Comparison of ENCODE assay signal across 19 cellular contexts in genomic region chr14:75155159-75155558, GRCh38. TPM values are rescaled to one million over a fixed set of nuclear protein-coding genes. Genes with fewer than 3 reads are reported as not detected.
A peak's percentile ranks its signal among the peaks of the same experiment; 100 is the strongest.
DNase-seq lines count a peak whose midpoint lies in the region; ATAC-seq and TF ChIP-seq lines count a peak whose summit lies in the region.
"Had no signal": no experiment of that assay in that cellular context is flagged by ENCODE, and none has a peak within 500 bp of the region (broad histone marks: within the 10 kb centered on the region; RNA-seq: fewer than 3 reads in every experiment).

No MANE protein-coding gene starts in this region.

- H3K27ac Mint-ChIP-seq in CD4-positive, alpha-beta T cell = peak overlapping the region; percentile 42
- no peak overlapping the region for H3K27ac Mint-ChIP-seq in activated CD8-positive, alpha-beta T cell treated with anti-CD3 and anti-CD28 coated beads, Interleukin-2, amount 10 ng/mL, durations not matched to agents 7 days and 5 days
- peak overlapping the region in 2 of 9 donors; percentile 21 to 67 for H3K27ac Mint-ChIP-seq in naive thymus-derived CD4-positive, alpha-beta T cell
- H3K27ac Mint-ChIP-seq in nephron progenitor cell = no peak overlapping the region
- H3K27ac Mint-ChIP-seq: HFFc6 had no signal

- no peak overlapping the region for H3K4me3 ChIP-seq in naive thymus-derived CD4-positive, alpha-beta T cell (ENCODE audit: low read length)

- no peak for TF ChIP-seq CTCF in CD4-positive, alpha-beta T cell (IDR thresholded peaks at IDR 0.05)
- no peak for TF ChIP-seq CTCF in nephron progenitor cell (IDR thresholded peaks at IDR 0.05)

- POLR2A ChIA-PET in CD4-positive, alpha-beta T cell (lab: Charles Lee) = no interaction called here
- POLR2A ChIA-PET in activated CD8-positive, alpha-beta T cell treated with anti-CD3 and anti-CD28 coated beads, Interleukin-2, amount 10 ng/mL, durations not matched to agents 7 days and 5 days (lab: Charles Lee) = no interaction called here
- POLR2A ChIA-PET in naive thymus-derived CD4-positive, alpha-beta T cell (lab: Charles Lee) = interaction anchor here (0.5 to 1.1 kb wide), 4 partner anchors 13 to 137 kb away, joined by 4 to 7 read pairs (median 5); no protein-coding TSS in a partner anchor

- intact Hi-C loops in CD4-positive, alpha-beta T cell (cut with DNase I, micrococcal nuclease) = loop anchor here in 1 of 2 experiments (5.0 kb wide), 1 partner anchor 92 kb away; no protein-coding TSS in a partner anchor
- intact Hi-C loops in naive thymus-derived CD4-positive, alpha-beta T cell (cut with micrococcal nuclease) = no loop called here

- H3K9me3 ChIP-seq in CD4-positive, alpha-beta T cell (ENCODE audit: control insufficient read depth, low read length) = no peaks in the 10 kb centered on the region
- no peaks in the 10 kb centered on the region for H3K9me3 ChIP-seq in naive thymus-derived CD4-positive, alpha-beta T cell (ENCODE audit: control insufficient read depth in 2 of 3, low read length in 3 of 3)
- H3K9me3 ChIP-seq: BE2C had no signal

- H3K4me3 Mint-ChIP-seq in CD4-positive, alpha-beta T cell = no peak overlapping the region
- no peak overlapping the region for H3K4me3 Mint-ChIP-seq in activated CD8-positive, alpha-beta T cell treated with anti-CD3 and anti-CD28 coated beads, Interleukin-2, amount 10 ng/mL, durations not matched to agents 7 days and 5 days
- H3K4me3 Mint-ChIP-seq in naive thymus-derived CD4-positive, alpha-beta T cell = no peak overlapping the region
- H3K4me3 Mint-ChIP-seq in nephron progenitor cell = no peak overlapping the region
- H3K4me3 Mint-ChIP-seq: HFFc6 had no signal

- no peaks in the 10 kb centered on the region for H3K27me3 ChIP-seq in CD4-positive, alpha-beta T cell (ENCODE audit: control insufficient read depth, insufficient read depth, low read length)
- no peaks in the 10 kb centered on the region for H3K27me3 ChIP-seq in naive thymus-derived CD4-positive, alpha-beta T cell (ENCODE audit: control insufficient read depth in 2 of 2, insufficient read depth in 2 of 2, low read length in 2 of 2)
- H3K27me3 ChIP-seq: BE2C had no signal

- peaks cover 45% of the 10 kb centered on the region for H3K36me3 Mint-ChIP-seq in CD4-positive, alpha-beta T cell (ENCODE audit: low read depth)
- H3K36me3 Mint-ChIP-seq in activated CD8-positive, alpha-beta T cell treated with anti-CD3 and anti-CD28 coated beads, Interleukin-2, amount 10 ng/mL, durations not matched to agents 7 days and 5 days (ENCODE audit: low read depth) = peaks cover 24% of the 10 kb centered on the region
- peaks cover 0 to 16% (median 10%) of the 10 kb centered on the region in 5 donors for H3K36me3 Mint-ChIP-seq in naive thymus-derived CD4-positive, alpha-beta T cell
- peaks cover 26% of the 10 kb centered on the region for H3K36me3 Mint-ChIP-seq in nephron progenitor cell (ENCODE audit: low read depth)

- no peaks in the 10 kb centered on the region for H3K9me3 Mint-ChIP-seq in CD4-positive, alpha-beta T cell
- no peaks in the 10 kb centered on the region for H3K9me3 Mint-ChIP-seq in activated CD8-positive, alpha-beta T cell treated with anti-CD3 and anti-CD28 coated beads, Interleukin-2, amount 10 ng/mL, durations not matched to agents 7 days and 5 days (ENCODE audit: insufficient read depth)
- H3K9me3 Mint-ChIP-seq in naive thymus-derived CD4-positive, alpha-beta T cell = no peaks in the 10 kb centered on the region
- no peaks in the 10 kb centered on the region for H3K9me3 Mint-ChIP-seq in nephron progenitor cell
- H3K9me3 Mint-ChIP-seq: HFFc6 had no signal

- H3K4me1 ChIP-seq in naive thymus-derived CD4-positive, alpha-beta T cell (ENCODE audit: control insufficient read depth in 2 of 2, insufficient read depth in 2 of 2, low read length in 2 of 2) = peaks cover 8 to 18% of the 10 kb centered on the region in 2 donors

- DNase-seq in activated CD4-positive, CD25-positive, alpha-beta regulatory T cell treated with anti-CD3 and anti-CD28 coated beads, Interleukin-2, amount 50 U/mL, for 72 hours = no peak
- DNase-seq in CD4-positive, alpha-beta T cell = no peak
- no peak for DNase-seq in activated CD8-positive, alpha-beta T cell treated with anti-CD3 and anti-CD28 coated beads, Interleukin-2, amount 10 ng/mL, durations not matched to agents 7 days and 5 days
- DNase-seq in naive thymus-derived CD4-positive, alpha-beta T cell = no peak
- DNase-seq in nephron progenitor cell (no peak), DMS 273 treated with DMSO at 0.1 percent for 48 hours (lab: John Stamatoyannopoulos, UW) (no peak)
- DNase-seq in effector CD8-positive, alpha-beta T cell (lab: John Stamatoyannopoulos, UW) = no peak
- DNase-seq: BE2C, DMS153, HFFc6, KBM-7, NCI-H1436 treated with DMSO at 0.1 percent for 48 hours, NCI-H2029 treated with DMSO at 0.1 percent for 48 hours, NCI-H2171 treated with DMSO at 0.1 percent for 48 hours, NCI-H446 treated with DMSO at 0.1 percent for 48 hours, NCI-H748 treated with DMSO at 0.1 percent for 48 hours, OCI-M1 had no signal

- no peaks in the 10 kb centered on the region for H3K27me3 Mint-ChIP-seq in CD4-positive, alpha-beta T cell
- H3K27me3 Mint-ChIP-seq in activated CD8-positive, alpha-beta T cell treated with anti-CD3 and anti-CD28 coated beads, Interleukin-2, amount 10 ng/mL, durations not matched to agents 7 days and 5 days (ENCODE audit: low read depth) = no peaks in the 10 kb centered on the region
- no peaks in the 10 kb centered on the region for H3K27me3 Mint-ChIP-seq in naive thymus-derived CD4-positive, alpha-beta T cell
- H3K27me3 Mint-ChIP-seq in nephron progenitor cell (ENCODE audit: low read depth, poor library complexity) = no peaks in the 10 kb centered on the region

- CTCF ChIA-PET in CD4-positive, alpha-beta T cell (lab: Charles Lee) = interaction anchor here (2.5 kb wide), 1 partner anchor 13 kb away, joined by 8 read pairs; no protein-coding TSS in a partner anchor
- CTCF ChIA-PET in activated CD8-positive, alpha-beta T cell treated with anti-CD3 and anti-CD28 coated beads, Interleukin-2, amount 10 ng/mL, durations not matched to agents 7 days and 5 days (lab: Charles Lee) = interaction anchor here (1.3 kb wide), 1 partner anchor 14 kb away, joined by 4 read pairs; no protein-coding TSS in a partner anchor
- CTCF ChIA-PET in naive thymus-derived CD4-positive, alpha-beta T cell (lab: Charles Lee) = no interaction called here

- H3K27ac ChIP-seq in CD4-positive, alpha-beta T cell (ENCODE audit: low read depth, low read length) = no peak overlapping the region
- no peak overlapping the region for H3K27ac ChIP-seq in naive thymus-derived CD4-positive, alpha-beta T cell (ENCODE audit: low read depth, low read length)
- H3K27ac ChIP-seq: 22Rv1 had no signal

- H3K4me1 Mint-ChIP-seq in CD4-positive, alpha-beta T cell (ENCODE audit: low read depth) = peaks cover 58% of the 10 kb centered on the region
- peaks cover 46% of the 10 kb centered on the region for H3K4me1 Mint-ChIP-seq in activated CD8-positive, alpha-beta T cell treated with anti-CD3 and anti-CD28 coated beads, Interleukin-2, amount 10 ng/mL, durations not matched to agents 7 days and 5 days (ENCODE audit: low read depth)
- peaks cover 34 to 66% (median 56%) of the 10 kb centered on the region in 7 donors for H3K4me1 Mint-ChIP-seq in naive thymus-derived CD4-positive, alpha-beta T cell
- H3K4me1 Mint-ChIP-seq in nephron progenitor cell = no peaks in the 10 kb centered on the region

- peak; percentile 38 to 60 for ATAC-seq in activated CD4-positive, CD25-positive, alpha-beta regulatory T cell treated with anti-CD3 and anti-CD28 coated beads, Interleukin-2, amount 50 U/mL, for 24 hours
- ATAC-seq in CD4-positive, alpha-beta T cell (ENCODE audit: poor library complexity) = no peak
- peak; percentile 30 for ATAC-seq in activated CD8-positive, alpha-beta T cell treated with anti-CD3 and anti-CD28 coated beads, Interleukin-2, amount 10 ng/mL, durations not matched to agents 7 days and 5 days
- peak; percentile 34 for ATAC-seq in naive thymus-derived CD4-positive, alpha-beta T cell

- peaks cover 0 to 12% (median 7%) of the 10 kb centered on the region in 3 experiments for H3K36me3 ChIP-seq in naive thymus-derived CD4-positive, alpha-beta T cell (ENCODE audit: control insufficient read depth in 2 of 3, insufficient read depth in 3 of 3, low read length in 3 of 3)

RNA-seq across cellular contexts. Expression of gene TMED10, which starts 21.3 kb away (rescaled TPM):
- 100 to 1,000 TPM; 153 to 156 TPM for total RNA-seq in CD4-positive, alpha-beta T cell
- 100 to 1,000 TPM; 177 to 188 TPM for total RNA-seq in activated CD8-positive, alpha-beta T cell treated with anti-CD3 and anti-CD28 coated beads, Interleukin-2, amount 10 ng/mL, durations not matched to agents 7 days and 5 days
- 100 to 1,000 TPM; 155 to 233 (median 171) TPM for total RNA-seq in naive thymus-derived CD4-positive, alpha-beta T cell
- polyA plus RNA-seq in naive thymus-derived CD4-positive, alpha-beta T cell = 100 to 1,000 TPM; 204 to 245 TPM

RNA-seq across cellular contexts. Expression of gene NEK9, which starts 28.3 kb away (rescaled TPM):
- 10 to 100 TPM; 53.5 to 54.1 TPM for total RNA-seq in CD4-positive, alpha-beta T cell
- total RNA-seq in activated CD8-positive, alpha-beta T cell treated with anti-CD3 and anti-CD28 coated beads, Interleukin-2, amount 10 ng/mL, durations not matched to agents 7 days and 5 days = 10 to 100 TPM; 73.7 to 80.0 TPM
- total RNA-seq in naive thymus-derived CD4-positive, alpha-beta T cell = 100 to 1,000 TPM in 2 of 5 experiments, 10 to 100 TPM in 3; 81.7 to 141 (median 84.7) TPM
- 10 to 100 TPM; 16.6 to 17.2 TPM for polyA plus RNA-seq in naive thymus-derived CD4-positive, alpha-beta T cell
